ENCODE assay signal across 23 cellular contexts in genomic region chr20:34951652-34952051, GRCh38. TPM values are rescaled to one million over a fixed set of nuclear protein-coding genes. Genes with fewer than 3 reads are reported as not detected.
DNase-seq lines count a peak whose midpoint lies in the region; ATAC-seq and TF ChIP-seq lines count a peak whose summit lies in the region.
"Had no signal": no experiment of that assay in that cellular context is flagged by ENCODE, and none has a peak within 500 bp of the region (broad histone marks: within the 10 kb centered on the region; RNA-seq: fewer than 3 reads in every experiment).

No MANE protein-coding gene starts in this region.

- no peaks in the 10 kb centered on the region for H3K27me3 ChIP-seq in left ventricle myocardium inferior (ENCODE audit: low read depth)
- H3K27me3 ChIP-seq in aorta (ENCODE audit: control insufficient read depth in 1 of 2, insufficient read depth in 2 of 2, low read length in 1 of 2): no peaks in the 10 kb centered on the region
- H3K27me3 ChIP-seq: body of pancreas, upper lobe of right lung had no signal

- no peaks in the 10 kb centered on the region for H3K9me3 Mint-ChIP-seq in type B pancreatic cell
- H3K9me3 Mint-ChIP-seq: activated naive CD4-positive, alpha-beta T cell treated with anti-CD3 and anti-CD28 coated beads, Interleukin-2, amount 10 ng/mL, durations not matched to agents 7 days and 5 days; memory B cell; natural killer cell treated with Interleukin-12 subunit alpha and Interleukin-12 subunit beta and Interleukin-15 and Interleukin-18, amount 100 ng/mL, for 72 hours had no signal

- H3K36me3 ChIP-seq in left ventricle myocardium inferior: no peaks in the 10 kb centered on the region
- H3K36me3 ChIP-seq in aorta (ENCODE audit: control insufficient read depth in 1 of 2, insufficient read depth in 2 of 2, low read length in 1 of 2): no peaks in the 10 kb centered on the region

- CTCF ChIA-PET in RWPE1 (lab: Yijun Ruan, JAX): interaction anchor here (0.7 to 4.0 kb wide), 3 partner anchors 46 to 145 kb away, joined by 3 to 32 read pairs (median 4); partner anchors contain the start of genes ACSS2 and GGT7

- no peaks in the 10 kb centered on the region for H3K36me3 Mint-ChIP-seq in type B pancreatic cell

- H3K9me3 ChIP-seq in left ventricle myocardium inferior (replicated peaks) (no peaks in the 10 kb centered on the region), aorta (ENCODE audit: control insufficient read depth, low read length) (no peaks in the 10 kb centered on the region)
- H3K9me3 ChIP-seq: body of pancreas, upper lobe of right lung had no signal

- peak overlapping the region; percentile 13 for H3K4me3 Mint-ChIP-seq in type B pancreatic cell
- H3K4me3 Mint-ChIP-seq: activated naive CD4-positive, alpha-beta T cell treated with anti-CD3 and anti-CD28 coated beads, Interleukin-2, amount 10 ng/mL, durations not matched to agents 7 days and 5 days; memory B cell; natural killer cell treated with Interleukin-12 subunit alpha and Interleukin-12 subunit beta and Interleukin-15 and Interleukin-18, amount 100 ng/mL, for 72 hours had no signal

- H3K4me3 ChIP-seq in left ventricle myocardium inferior: no peak overlapping the region
- no peak overlapping the region for H3K4me3 ChIP-seq in aorta (ENCODE audit: low read length in 2 of 2)
- H3K4me3 ChIP-seq: body of pancreas, upper lobe of right lung had no signal

- H3K27me3 Mint-ChIP-seq in type B pancreatic cell: peaks cover 4% of the 10 kb centered on the region
- H3K27me3 Mint-ChIP-seq: memory B cell; natural killer cell treated with Interleukin-12 subunit alpha and Interleukin-12 subunit beta and Interleukin-15 and Interleukin-18, amount 100 ng/mL, for 72 hours had no signal

- DNase-seq in Right ventricle myocardium inferior (ENCODE audit: missing footprints) (peak; percentile 77), cardiac septum (ENCODE audit: low spot score) (no peak), RWPE1 (ENCODE audit: low spot score) (no peak), left ventricle myocardium inferior (peak; percentile 36), type B pancreatic cell (ENCODE audit: extremely low spot score, unreplicated experiment) (no peak), aorta (no peak)
- DNase-seq in stimulated activated CD4-positive, alpha-beta T cell treated with anti-CD3 and anti-CD28 coated beads, Interleukin-4, amount 100 ng/mL, for 4 hours: no peak
- DNase-seq: activated naive CD4-positive, alpha-beta T cell treated with anti-CD3 and anti-CD28 coated beads, Interleukin-2, amount 10 ng/mL, durations not matched to agents 7 days and 5 days; body of pancreas; DMS153; Kasumi-1; NCI-H345; stimulated activated naive CD4-positive, alpha-beta T cell; upper lobe of right lung had no signal

- POLR2A ChIA-PET in RWPE1 (lab: Yijun Ruan, JAX; ENCODE audit: low non-redundant PET): no interaction called here

- H3K27ac ChIP-seq in RWPE1 (peak overlapping the region; percentile 15), left ventricle myocardium inferior (replicated peaks) (peak overlapping the region; percentile 97), aorta (ENCODE audit: low read depth in 1 of 2, low read length in 2 of 2) (no peak overlapping the region)
- H3K27ac ChIP-seq: body of pancreas, C4-2B, upper lobe of right lung had no signal

- no peak for TF ChIP-seq CTCF in RWPE1 (conservative IDR thresholded peaks at IDR 0.05; ENCODE audit: low read depth)
- no peak for TF ChIP-seq CTCF in left ventricle myocardium inferior (IDR thresholded peaks at IDR 0.05; ENCODE audit: borderline replicate concordance)
- TF ChIP-seq CTCF in type B pancreatic cell (conservative IDR thresholded peaks at IDR 0.05): no peak

- intact Hi-C loops in Right ventricle myocardium inferior (cut with DNase I) (loop anchor here (10.0 kb wide), 1 partner anchor 323 kb away; the partner anchor contains the start of gene MMP24OS), cardiac septum (cut with DNase I) (no loop called here), left ventricle myocardium inferior (cut with micrococcal nuclease) (no loop called here), aorta (cut with DNase I) (no loop called here)

- peak overlapping the region; percentile 16 for H3K27ac Mint-ChIP-seq in type B pancreatic cell
- H3K27ac Mint-ChIP-seq: activated naive CD4-positive, alpha-beta T cell treated with anti-CD3 and anti-CD28 coated beads, Interleukin-2, amount 10 ng/mL, durations not matched to agents 7 days and 5 days; memory B cell; natural killer cell treated with Interleukin-12 subunit alpha and Interleukin-12 subunit beta and Interleukin-15 and Interleukin-18, amount 100 ng/mL, for 72 hours; progenitor cell of endocrine pancreas had no signal

- peaks cover 41% of the 10 kb centered on the region for H3K4me1 Mint-ChIP-seq in type B pancreatic cell (ENCODE audit: unreplicated experiment)

- ATAC-seq in Right ventricle myocardium inferior: no peak
- ATAC-seq in aorta (ENCODE audit: low FRiP score): no peak
- no peak for ATAC-seq in HG02642 (IDR thresholded peaks at IDR 0.05; ENCODE audit: poor library complexity, unreplicated experiment)
- ATAC-seq: body of pancreas; natural killer cell treated with Interleukin-12 subunit alpha and Interleukin-12 subunit beta and Interleukin-15 and Interleukin-18, amount 100 ng/mL, for 72 hours; Panc1; upper lobe of right lung had no signal

- H3K4me1 ChIP-seq in left ventricle myocardium inferior: peaks cover 44% of the 10 kb centered on the region
- H3K4me1 ChIP-seq in aorta (ENCODE audit: control insufficient read depth in 1 of 2, insufficient read depth in 2 of 2, low read length in 2 of 2): no peaks in the 10 kb centered on the region

- WGBS in aorta, 2 donors: 77 to 84% methylated on average over 8 of the region's 8 CpGs

RNA-seq across cellular contexts. Expression of gene GSS, which starts 4.0 kb away (rescaled TPM):
- total RNA-seq in Right ventricle myocardium inferior: 17.6 TPM
- total RNA-seq in cardiac septum: 27.5 TPM
- 17.2 TPM for total RNA-seq in left ventricle myocardium inferior
- total RNA-seq in type B pancreatic cell (ENCODE audit: low replicate concordance): 43.3 and 66.4 TPM in 2 replicates
- 10 to 100 TPM; 22.9 to 24.3 TPM for total RNA-seq in aorta
- 10 to 100 TPM; 12.9 to 31.5 TPM for polyA plus RNA-seq in aorta

RNA-seq across cellular contexts. Expression of gene MYH7B, which starts 4.0 kb away (rescaled TPM):
- total RNA-seq in Right ventricle myocardium inferior (230 TPM), cardiac septum (238 TPM), left ventricle myocardium inferior (253 TPM), type B pancreatic cell (ENCODE audit: low replicate concordance) (0.50 and 1.2 TPM in 2 replicates), aorta (under 1 TPM; 0.57 to 0.88 TPM)
- polyA plus RNA-seq in aorta: 1 to 10 TPM in 1 of 2 donors, under 1 TPM in 1; 0.13 to 4.6 TPM
- total RNA-seq: dermis microvascular lymphatic vessel endothelial cell, esophagus mucosa, H4 had no signal

Comparison
In these comparisons a context has a peak if more than half of its experiments do, and no peak if none do; other contexts are left out.
1. DNase-seq: peak in Right ventricle myocardium inferior (single experiment) and left ventricle myocardium inferior (single experiment); none in cardiac septum (single experiment), RWPE1 (single experiment), type B pancreatic cell (single experiment), aorta (0 of 2) and stimulated activated CD4-positive, alpha-beta T cell treated with anti-CD3 and anti-CD28 coated beads, Interleukin-4, amount 100 ng/mL, for 4 hours (0 of 2).
2. H3K27ac ChIP-seq: peak in RWPE1 (single experiment) and left ventricle myocardium inferior (single experiment); none in aorta (0 of 2).
3. RNA of gene MYH7B, which starts 4.0 kb away (total RNA-seq): 253 TPM in left ventricle myocardium inferior (single experiment), 238 TPM in cardiac septum (single experiment) and 230 TPM in Right ventricle myocardium inferior (single experiment); 0.50 to 1.2 TPM in type B pancreatic cell and 0.57 to 0.88 TPM in aorta; every median in the first group is over 100 times any median in the second.